14 cellular contexts compared by ENCODE assay signal in genomic region chr9:121670447-121670846, GRCh38. TPM values are rescaled to one million over a fixed set of nuclear protein-coding genes. Genes with fewer than 3 reads are reported as not detected.
A peak's percentile ranks its signal among the peaks of the same experiment; 100 is the strongest.
DNase-seq lines count a peak whose midpoint lies in the region; ATAC-seq and TF ChIP-seq lines count a peak whose summit lies in the region.
"Had no signal": no experiment of that assay in that cellular context is flagged by ENCODE, and none has a peak within 500 bp of the region (broad histone marks: within the 10 kb centered on the region; RNA-seq: fewer than 3 reads in every experiment).

No MANE protein-coding gene starts in this region.

- no peak overlapping the region for H3K4me2 ChIP-seq in GM23248 (ENCODE audit: unreplicated experiment)

- TF ChIP-seq CTCF in epithelial cell of proximal tubule (conservative IDR thresholded peaks at IDR 0.05; ENCODE audit: low read depth, low read length) (no peak), lower leg skin (IDR thresholded peaks at IDR 0.05) (no peak), suprapubic skin (IDR thresholded peaks at IDR 0.05) (no peak)

- no peak for TF ChIP-seq POLR2A in lower leg skin (IDR thresholded peaks at IDR 0.05)
- TF ChIP-seq POLR2A in suprapubic skin (IDR thresholded peaks at IDR 0.05), result no peak

- H3K27me3 ChIP-seq in GM23248 (replicated peaks; ENCODE audit: insufficient read depth), result no peaks in the 10 kb centered on the region
- H3K27me3 ChIP-seq in suprapubic skin, result no peaks in the 10 kb centered on the region

- DNase-seq in GM23248 (peak; percentile 71), epithelial cell of proximal tubule (ENCODE audit: low read depth) (peak; percentile 49), lower leg skin (ENCODE audit: low spot score in 2 of 2) (peak; percentile 81 to 92), suprapubic skin (ENCODE audit: low spot score in 2 of 2) (peak in 1 of 2 donors; percentile 81), medulla oblongata (ENCODE audit: extremely low spot score) (no peak), NCI-H2029 treated with DMSO at 0.1 percent for 48 hours (lab: John Stamatoyannopoulos, UW) (no peak), NCI-H526 (lab: John Stamatoyannopoulos, UW) (no peak)
- DNase-seq: activated CD8-positive, alpha-beta T cell treated with anti-CD3 and anti-CD28 coated beads, Interleukin-2, amount 10 ng/mL, durations not matched to agents 7 days and 5 days; NCI-H187; NCI-H524 treated with DMSO at 0.1 percent for 48 hours; PC-3; substantia nigra had no signal

- H3K36me3 ChIP-seq in GM23248 (ENCODE audit: low read depth) (no peaks in the 10 kb centered on the region), suprapubic skin (no peaks in the 10 kb centered on the region)

- H3K79me2 ChIP-seq in GM23248 (ENCODE audit: insufficient read depth), result no peaks in the 10 kb centered on the region

- H3K4me1 ChIP-seq in GM23248 (ENCODE audit: insufficient read depth) (peaks cover 10% of the 10 kb centered on the region), suprapubic skin (peaks cover 2% of the 10 kb centered on the region)

- TF ChIP-seq EP300 in suprapubic skin (IDR thresholded peaks at IDR 0.05), result no peak

- no peaks in the 10 kb centered on the region for H4K20me1 ChIP-seq in GM23248 (ENCODE audit: insufficient read depth)

- peaks cover 12% of the 10 kb centered on the region; the same call in 1 of the 2 replicates for H3F3A ChIP-seq in GM23248 (ENCODE audit: insufficient read depth)

- H3K4me3 ChIP-seq in GM23248, result no peak overlapping the region
- H3K4me3 ChIP-seq in epithelial cell of proximal tubule (ENCODE audit: low read depth, low read length), result no peak overlapping the region
- H3K4me3 ChIP-seq in lower leg skin (ENCODE audit: low read depth, poor library complexity, severe bottlenecking), result no peak overlapping the region
- H3K4me3 ChIP-seq in suprapubic skin, result no peak overlapping the region

- no peak for ATAC-seq in GM21723 (IDR thresholded peaks at IDR 0.05; ENCODE audit: unreplicated experiment)
- ATAC-seq: activated CD8-positive, alpha-beta T cell treated with anti-CD3 and anti-CD28 coated beads, Interleukin-2, amount 10 ng/mL, durations not matched to agents 7 days and 5 days; PC-3 had no signal

- no peaks in the 10 kb centered on the region for H3K9me3 ChIP-seq in GM23248 (ENCODE audit: low read depth)
- H3K9me3 ChIP-seq in suprapubic skin, result no peaks in the 10 kb centered on the region

- intact Hi-C loops in lower leg skin (cut with DNase I; ENCODE audit: low total_unique reads), result no loop called here

- H3K9me2 ChIP-seq in GM23248 (ENCODE audit: insufficient read depth), result no peaks in the 10 kb centered on the region

- H3K27ac ChIP-seq in GM23248, result no peak overlapping the region
- peak overlapping the region; percentile 13 for H3K27ac ChIP-seq in suprapubic skin

- WGBS in GM23248 (ENCODE audit: low coverage in 1 of 2, low lambda C conversion rate in 2 of 2, missing lambda C conversion rate in 2 of 2), 2 experiments, result 23 to 35% methylated on average over 5 of the region's 5 CpGs
- 54 to 55% methylated on average over 5 of the region's 5 CpGs for WGBS in lower leg skin, 2 donors
- 60% methylated on average over 5 of the region's 5 CpGs for WGBS in suprapubic skin

- H3K9ac ChIP-seq in GM23248, result no peak overlapping the region

- in situ Hi-C loops in GM23248 (cut with MboI), result no loop called here

- H2AFZ ChIP-seq in GM23248, result no peak overlapping the region

RNA-seq across cellular contexts. Expression of gene DAB2IP, which starts 19.0 kb away (rescaled TPM):
- 9.5 and 19.7 TPM in 2 replicates for total RNA-seq in GM23248 (2014; rRNA removed; shearing (Covaris generic))
- polyA plus RNA-seq in GM23248 (2016; fragmentation: Nextera tagmentation; extraction: Ambion mirVana), result 2.1 and 2.6 TPM in 2 replicates
- total RNA-seq in epithelial cell of proximal tubule (11.6 and 23.8 TPM in 2 replicates), lower leg skin (10 to 100 TPM; 42.5 to 68.0 (median 57.0) TPM), suprapubic skin (10 to 100 TPM; 47.6 to 55.6 (median 50.3) TPM)
- total RNA-seq: activated T-helper 2 cell treated with anti-CD3 and anti-CD28 coated beads, Interferon-gamma antibody, Interleukin-2, Interleukin-4, amounts not matched to agents 10 μg/mL and 5 μg/mL and 100 μg/mL, durations not matched to agents 14 hours and 24 hours and 36 hours had no signal

Comparison
In these comparisons a context has a peak if more than half of its experiments do, and no peak if none do; other contexts are left out.
1. DNase-seq: peak in GM23248 (single experiment), epithelial cell of proximal tubule (single experiment) and lower leg skin (2 of 2); none in medulla oblongata (single experiment), NCI-H2029 treated with DMSO at 0.1 percent for 48 hours (single experiment) and NCI-H526 (0 of 2).